In genomic region chr1:161172776-161173376, GRCh38 we compare ENCODE assay signal across 10 cellular contexts. TPM values are rescaled to one million over a fixed set of nuclear protein-coding genes. Genes with fewer than 3 reads are reported as not detected.
DNase-seq lines count a peak whose midpoint lies in the region; ATAC-seq and TF ChIP-seq lines count a peak whose summit lies in the region.
"Had no signal": no experiment of that assay in that cellular context is flagged by ENCODE, and none has a peak within 500 bp of the region (broad histone marks: within the 10 kb centered on the region; RNA-seq: fewer than 3 reads in every experiment).

No MANE protein-coding gene starts in this region.

- BruUV-seq in PC-3 (replicated peaks; lab: Mats Ljungman, UMichigan), result no TSS peak

- peaks cover 19% of the 10 kb centered on the region for H3K79me2 ChIP-seq in PC-3 (ENCODE audit: low read length)
- H3K79me2 ChIP-seq in hepatocyte, result peaks cover 17% of the 10 kb centered on the region

- H3K36me3 ChIP-seq in CD8-positive, alpha-beta T cell (ENCODE audit: insufficient read depth, low read length), result peaks cover 52% of the 10 kb centered on the region
- H3K36me3 ChIP-seq in sigmoid colon (peaks cover 28 to 76% (median 39%) of the 10 kb centered on the region in 4 donors), PC-3 (ENCODE audit: low read depth, low read length) (peaks cover 47% of the 10 kb centered on the region; the same call in 1 of the 2 replicates), hepatocyte (replicated peaks; ENCODE audit: insufficient read depth, low read depth) (no peaks in the 10 kb centered on the region)

- H4K20me1 ChIP-seq in PC-3 (ENCODE audit: low read length) (no peaks in the 10 kb centered on the region), hepatocyte (ENCODE audit: insufficient read depth, poor library complexity, severe bottlenecking) (no peaks in the 10 kb centered on the region)

- H3K27me3 ChIP-seq in CD8-positive, alpha-beta T cell (ENCODE audit: insufficient read depth, low read length), result no peaks in the 10 kb centered on the region
- H3K27me3 ChIP-seq in sigmoid colon, result no peaks in the 10 kb centered on the region
- H3K27me3 ChIP-seq in PC-3 (ENCODE audit: low read length), result no peaks in the 10 kb centered on the region
- H3K27me3 ChIP-seq in hepatocyte, result no peaks in the 10 kb centered on the region

- H3K9me2 ChIP-seq in PC-3 (replicated peaks; ENCODE audit: low read length) (no peaks in the 10 kb centered on the region), hepatocyte (replicated peaks; ENCODE audit: insufficient read depth) (no peaks in the 10 kb centered on the region)

- no peak for ATAC-seq in CD8-positive, alpha-beta T cell
- ATAC-seq in T-cell (replicated peaks in 1 of 4) (no peak), HG02884 (IDR thresholded peaks at IDR 0.05; ENCODE audit: unreplicated experiment) (no peak), PC-3 (no peak)

- H3K36me3 Mint-ChIP-seq in CD8-positive, alpha-beta T cell, result peaks cover 77% of the 10 kb centered on the region
- H3K36me3 Mint-ChIP-seq in T-cell, result peaks cover 51% of the 10 kb centered on the region

- no peak overlapping the region for H3K4me3 Mint-ChIP-seq in CD8-positive, alpha-beta T cell
- H3K4me3 Mint-ChIP-seq in T-cell, result no peak overlapping the region
- H3K4me3 Mint-ChIP-seq: activated naive CD8-positive, alpha-beta T cell treated with anti-CD3 and anti-CD28 coated beads, Interleukin-2, amount 10 ng/mL, durations not matched to agents 7 days and 5 days had no signal

- TF ChIP-seq EP300 in sigmoid colon (IDR thresholded peaks at IDR 0.05), result no peak

- H3K4me1 Mint-ChIP-seq in CD8-positive, alpha-beta T cell (ENCODE audit: low read depth), result peaks cover 54% of the 10 kb centered on the region
- H3K4me1 Mint-ChIP-seq in T-cell, result peaks cover 57 to 61% (median 59%) of the 10 kb centered on the region in 3 donors

- H3K4me2 ChIP-seq in PC-3 (ENCODE audit: low read length) (no peak overlapping the region), hepatocyte (no peak overlapping the region)

- H3K27me3 Mint-ChIP-seq in CD8-positive, alpha-beta T cell (ENCODE audit: low read depth), result no peaks in the 10 kb centered on the region
- no peaks in the 10 kb centered on the region for H3K27me3 Mint-ChIP-seq in T-cell
- H3K27me3 Mint-ChIP-seq: activated naive CD8-positive, alpha-beta T cell treated with anti-CD3 and anti-CD28 coated beads, Interleukin-2, amount 10 ng/mL, durations not matched to agents 7 days and 5 days had no signal

- POLR2A ChIA-PET in CD8-positive, alpha-beta T cell (lab: Charles Lee), result interaction anchor here (0.6 kb wide), 1 partner anchor 9 kb away, joined by 3 read pairs; no protein-coding TSS in a partner anchor
- POLR2A ChIA-PET in T-cell (lab: Charles Lee), result interaction anchor here in 1 of 2 donors (0.5 kb wide), 1 partner anchor 405 kb away, joined by 3 read pairs; no protein-coding TSS in a partner anchor
- POLR2A ChIA-PET in PC-3 (lab: Charles Lee; ENCODE audit: unreplicated experiment), result interaction anchor here (0.9 kb wide), 1 partner anchor 9 kb away, joined by 12 read pairs; no protein-coding TSS in a partner anchor

- WGBS in sigmoid colon, 2 donors, result 63 to 65% methylated on average over 4 of the region's 4 CpGs
- 81% methylated on average over 3 of the region's 4 CpGs for WGBS in hepatocyte (ENCODE audit: low lambda C conversion rate, missing lambda C conversion rate)

- no peaks in the 10 kb centered on the region for H3F3A ChIP-seq in PC-3 (ENCODE audit: low read length, unreplicated experiment)

- no peak for DNase-seq in CD8-positive, alpha-beta T cell
- DNase-seq in T-cell (no peak), fibroblast of pulmonary artery (ENCODE audit: low read depth) (peak; percentile 86), sigmoid colon (no peak), NOMO-1 treated with DMSO at 0.1 percent for 48 hours (lab: John Stamatoyannopoulos, UW; ENCODE audit: unreplicated experiment) (no peak), PC-3 (no peak), hepatocyte (ENCODE audit: low spot score) (no peak)
- DNase-seq: activated naive CD8-positive, alpha-beta T cell treated with anti-CD3 and anti-CD28 coated beads, Interleukin-2, amount 10 ng/mL, durations not matched to agents 7 days and 5 days; foreskin melanocyte had no signal

- no peaks in the 10 kb centered on the region for H3K9me3 ChIP-seq in CD8-positive, alpha-beta T cell (ENCODE audit: low read length)
- H3K9me3 ChIP-seq in sigmoid colon, result no peaks in the 10 kb centered on the region
- H3K9me3 ChIP-seq in PC-3 (ENCODE audit: low read length), result no peaks in the 10 kb centered on the region
- no peaks in the 10 kb centered on the region for H3K9me3 ChIP-seq in hepatocyte (ENCODE audit: low read depth)

- no peak overlapping the region for H3K27ac ChIP-seq in CD8-positive, alpha-beta T cell (ENCODE audit: low read depth, low read length)
- peak overlapping the region in 3 of 4 donors; percentile 33 to 51 (median 51) for H3K27ac ChIP-seq in sigmoid colon
- H3K27ac ChIP-seq in PC-3 (ENCODE audit: low read length), result no peak overlapping the region
- no peak overlapping the region for H3K27ac ChIP-seq in hepatocyte

- TF ChIP-seq CTCF in CD8-positive, alpha-beta T cell (IDR thresholded peaks at IDR 0.05), result no peak
- no peak for TF ChIP-seq CTCF in fibroblast of pulmonary artery (IDR thresholded peaks at IDR 0.05; ENCODE audit: low read length, missing control alignments)
- TF ChIP-seq CTCF in sigmoid colon (IDR thresholded peaks at IDR 0.05), result no peak
- no peak for TF ChIP-seq CTCF in PC-3 (conservative IDR thresholded peaks at IDR 0.05; ENCODE audit: low read depth, low read length)
- no peak for TF ChIP-seq CTCF in hepatocyte (IDR thresholded peaks at IDR 0.05; ENCODE audit: poor library complexity)

- intact Hi-C loops in CD8-positive, alpha-beta T cell (cut with DNase I, micrococcal nuclease), result no loop called here
- intact Hi-C loops in sigmoid colon (cut with DNase I), result no loop called here
- intact Hi-C loops in PC-3 (cut with micrococcal nuclease), result no loop called here

- H3K9me3 Mint-ChIP-seq in CD8-positive, alpha-beta T cell, result no peaks in the 10 kb centered on the region
- H3K9me3 Mint-ChIP-seq in T-cell, result no peaks in the 10 kb centered on the region
- H3K9me3 Mint-ChIP-seq: activated naive CD8-positive, alpha-beta T cell treated with anti-CD3 and anti-CD28 coated beads, Interleukin-2, amount 10 ng/mL, durations not matched to agents 7 days and 5 days had no signal

- H3K4me1 ChIP-seq in CD8-positive, alpha-beta T cell (ENCODE audit: insufficient read depth, low read length), result peaks cover 20% of the 10 kb centered on the region
- H3K4me1 ChIP-seq in sigmoid colon (peaks cover 0 to 40% (median 25%) of the 10 kb centered on the region in 4 donors), PC-3 (ENCODE audit: insufficient read depth, low read length) (peaks cover 16% of the 10 kb centered on the region), hepatocyte (ENCODE audit: insufficient read depth) (peaks cover 8% of the 10 kb centered on the region)

- peak overlapping the region; percentile 37 for H3K27ac Mint-ChIP-seq in CD8-positive, alpha-beta T cell
- H3K27ac Mint-ChIP-seq in T-cell, result peak overlapping the region; percentile 72 to 80
- H3K27ac Mint-ChIP-seq: activated naive CD8-positive, alpha-beta T cell treated with anti-CD3 and anti-CD28 coated beads, Interleukin-2, amount 10 ng/mL, durations not matched to agents 7 days and 5 days had no signal

- H3K4me3 ChIP-seq in CD8-positive, alpha-beta T cell (ENCODE audit: low read depth, low read length), result no peak overlapping the region
- H3K4me3 ChIP-seq in fibroblast of pulmonary artery (replicated peaks; ENCODE audit: low read depth, low read length) (no peak overlapping the region), sigmoid colon (no peak overlapping the region), PC-3 (ENCODE audit: low read length) (no peak overlapping the region), hepatocyte (no peak overlapping the region)

- H2AFZ ChIP-seq in PC-3 (ENCODE audit: low read length) (no peak overlapping the region), hepatocyte (no peak overlapping the region)

- no peak for TF ChIP-seq POLR2A in sigmoid colon (IDR thresholded peaks at IDR 0.05)

- no peak overlapping the region for H3K9ac ChIP-seq in PC-3 (ENCODE audit: low read length)

- CTCF ChIA-PET in CD8-positive, alpha-beta T cell (lab: Charles Lee), result interaction anchor here (0.8 to 2.7 kb wide), 3 partner anchors 19 to 209 kb away, joined by 3 to 9 read pairs (median 3); no protein-coding TSS in a partner anchor
- CTCF ChIA-PET in T-cell (lab: Charles Lee) (interaction anchor here in 1 of 2 donors (1.6 kb wide), 1 partner anchor 53 kb away, joined by 3 read pairs; the partner anchor contains the start of gene TOMM40L), PC-3 (lab: Charles Lee) (no interaction called here)

RNA-seq across cellular contexts. Expression of gene B4GALT3, which starts 4.4 kb away (rescaled TPM):
- total RNA-seq in CD8-positive, alpha-beta T cell, result 10 to 100 TPM; 33.8 to 36.4 TPM
- total RNA-seq in T-cell (10 to 100 TPM; 48.4 to 77.8 (median 69.3) TPM), sigmoid colon (10 to 100 TPM; 10.7 to 19.3 (median 14.8) TPM), PC-3 (2014; rRNA removed) (76.9 and 85.4 TPM in 2 replicates), hepatocyte (32.2 and 36.0 TPM in 2 replicates)
- polyA plus RNA-seq in sigmoid colon (10 to 100 TPM; 13.4 to 33.4 (median 16.8) TPM), hepatocyte (48.1 and 56.9 TPM in 2 replicates)

RNA-seq across cellular contexts. Expression of gene PPOX, which starts 6.7 kb away (rescaled TPM):
- total RNA-seq in CD8-positive, alpha-beta T cell, result 10 to 100 TPM; 18.5 to 19.8 TPM
- total RNA-seq in T-cell (10 to 100 TPM; 38.3 to 85.4 (median 69.2) TPM), sigmoid colon (10 to 100 TPM; 16.6 to 30.9 (median 21.3) TPM), PC-3 (2014; rRNA removed) (21.8 and 22.9 TPM in 2 replicates), hepatocyte (11.2 and 18.3 TPM in 2 replicates)
- polyA plus RNA-seq in sigmoid colon (10 to 100 TPM in 2 of 3 donors, 1 to 10 TPM in 1; 7.4 to 17.7 (median 16.2) TPM), hepatocyte (30.7 and 31.6 TPM in 2 replicates)

RNA-seq across cellular contexts. Expression of gene USP21, which starts 13.6 kb away (rescaled TPM):
- total RNA-seq in CD8-positive, alpha-beta T cell, result 10 to 100 TPM; 34.8 to 38.1 TPM
- 10 to 100 TPM; 37.4 to 69.0 (median 59.5) TPM for total RNA-seq in T-cell
- total RNA-seq in sigmoid colon, result 10 to 100 TPM; 11.4 to 24.1 (median 13.1) TPM
- 10 to 100 TPM; 16.2 to 22.2 (median 17.3) TPM for polyA plus RNA-seq in sigmoid colon
- 20.6 and 24.4 TPM in 2 replicates for total RNA-seq in PC-3 (2014; rRNA removed)
- total RNA-seq in hepatocyte, result 5.5 and 7.7 TPM in 2 replicates
- 24.4 and 44.7 TPM in 2 replicates for polyA plus RNA-seq in hepatocyte

RNA-seq across cellular contexts. Expression of gene UFC1, which starts 19.1 kb away (rescaled TPM):
- total RNA-seq in CD8-positive, alpha-beta T cell, result 10 to 100 TPM; 94.7 to 96.6 TPM
- total RNA-seq in T-cell (100 to 1,000 TPM in 2 of 5 donors, 10 to 100 TPM in 3; 82.9 to 109 (median 93.8) TPM), sigmoid colon (10 to 100 TPM; 49.0 to 77.8 (median 70.3) TPM), PC-3 (2014; rRNA removed) (84.6 and 113 TPM in 2 replicates), hepatocyte (105 and 136 TPM in 2 replicates)
- polyA plus RNA-seq in sigmoid colon (100 to 1,000 TPM; 129 to 249 (median 232) TPM), hepatocyte (119 and 128 TPM in 2 replicates)

RNA-seq across cellular contexts. Expression of gene ADAMTS4, which starts 26.0 kb away (rescaled TPM):
- under 1 TPM; 0.22 to 0.56 TPM for total RNA-seq in CD8-positive, alpha-beta T cell
- 1 to 10 TPM in 4 of 5 donors, under 1 TPM in 1; 0.86 to 1.8 (median 1.4) TPM for total RNA-seq in T-cell
- total RNA-seq in sigmoid colon, result 10 to 100 TPM in 2 of 4 donors, 1 to 10 TPM in 2; 6.4 to 78.2 (median 10.8) TPM
- 1 to 10 TPM in 1 of 3 donors, under 1 TPM in 2; 0.23 to 4.5 (median 0.60) TPM for polyA plus RNA-seq in sigmoid colon
- 0.52 TPM in 1 of 2 replicates, not detected in the other for total RNA-seq in PC-3 (2014; rRNA removed)
- 1.2 and 2.3 TPM in 2 replicates for total RNA-seq in hepatocyte
- 4.4 and 6.1 TPM in 2 replicates for polyA plus RNA-seq in hepatocyte

Comparison
In these comparisons a context has a peak if more than half of its experiments do, and no peak if none do; other contexts are left out.
1. H3K27ac ChIP-seq: peak in sigmoid colon (3 of 4); none in CD8-positive, alpha-beta T cell (single experiment), PC-3 (single experiment) and hepatocyte (single experiment).